In the genomic region with DNA sequence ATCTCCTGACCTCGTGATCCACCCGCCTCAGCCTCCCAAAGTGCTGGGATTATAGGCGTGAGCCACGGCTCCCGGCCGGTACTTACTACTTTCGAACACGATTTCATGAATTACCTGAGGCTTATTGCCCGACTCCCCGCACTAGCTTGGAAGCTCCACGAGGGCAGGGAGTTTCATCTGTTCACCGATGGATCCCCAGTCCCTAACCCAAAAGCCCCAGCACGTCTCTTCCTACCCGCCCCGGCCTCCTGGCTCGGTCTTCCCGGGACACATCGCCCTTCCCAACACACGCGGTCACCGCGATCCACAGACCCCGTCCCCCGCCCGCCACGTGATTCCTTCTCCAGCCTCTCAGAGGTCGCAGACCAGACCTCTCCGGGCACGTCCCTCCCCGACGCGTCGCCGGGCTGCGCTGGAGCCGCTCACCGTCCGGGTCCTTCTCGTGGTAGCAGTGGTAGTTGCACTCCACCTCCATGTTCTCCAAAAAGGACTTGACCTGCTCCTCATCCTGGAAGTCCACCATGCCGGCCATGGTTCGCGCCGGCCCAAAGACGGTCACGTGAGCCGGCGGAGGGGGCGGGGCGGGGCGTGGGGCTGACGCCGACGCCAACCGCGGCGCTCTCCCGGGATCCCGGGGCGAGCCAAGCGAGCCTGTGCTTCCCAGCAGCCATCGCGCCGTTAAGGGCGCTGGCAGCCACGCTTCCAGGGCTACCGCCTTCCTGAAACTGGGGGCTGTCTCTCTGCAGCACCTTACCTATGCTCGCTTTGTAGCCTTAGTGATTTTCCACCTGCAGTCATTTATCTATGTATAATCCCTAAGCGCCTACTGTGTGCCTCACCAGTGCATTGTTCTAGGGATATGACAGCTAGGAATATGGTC, we compare ENCODE assay signal across 8 cellular contexts. TPM values are rescaled to one million over a fixed set of nuclear protein-coding genes. Genes with fewer than 3 reads are reported as not detected.
DNase-seq lines count a peak whose midpoint lies in the region; ATAC-seq lines count a peak whose summit lies in the region.

COA7 (minus strand) TSS at position 553 of the 880 bp plus-strand sequence; CDS start at position 532, 21 bp downstream.

- ATAC-seq in HG03196 (IDR thresholded peaks at IDR 0.05; ENCODE audit: unreplicated experiment): peak; percentile 52
- ATAC-seq in activated CD4-positive, alpha-beta T cell treated with anti-CD3 and anti-CD28 coated beads for 36 hours: peak; percentile 50

- H3K4me1 Mint-ChIP-seq in activated CD4-positive, alpha-beta T cell treated with anti-CD3 and anti-CD28 coated beads for 36 hours: peaks cover 23% of the 10 kb centered on the region

- H3K27ac Mint-ChIP-seq in activated CD4-positive, alpha-beta T cell treated with anti-CD3 and anti-CD28 coated beads for 36 hours: peak within 1 kb of the TSS; percentile 89

- no peaks in the 10 kb centered on the region for H3K27me3 Mint-ChIP-seq in activated CD4-positive, alpha-beta T cell treated with anti-CD3 and anti-CD28 coated beads for 36 hours

- H3K9me3 Mint-ChIP-seq in activated CD4-positive, alpha-beta T cell treated with anti-CD3 and anti-CD28 coated beads for 36 hours (ENCODE audit: low read depth): no peaks in the 10 kb centered on the region

- CTCF ChIA-PET in activated CD4-positive, alpha-beta T cell treated with anti-CD3 and anti-CD28 coated beads for 36 hours (lab: Charles Lee): interaction anchor here (0.6 to 3.6 kb wide), 2 partner anchors 11 to 138 kb away, joined by 3 to 19 read pairs; no protein-coding TSS in a partner anchor

- H3K27ac ChIP-seq in cingulate gyrus (ENCODE audit: low read depth, low read length): peak within 1 kb of the TSS; percentile 88

- peaks cover 17% of the 10 kb centered on the region for H3K36me3 Mint-ChIP-seq in activated CD4-positive, alpha-beta T cell treated with anti-CD3 and anti-CD28 coated beads for 36 hours (ENCODE audit: low read depth)

- POLR2A ChIA-PET in activated CD4-positive, alpha-beta T cell treated with anti-CD3 and anti-CD28 coated beads for 36 hours (lab: Charles Lee): no interaction called here

- DNase-seq in SIG-M5 treated with dmso at 0.1 percent for 504 hours (lab: John Stamatoyannopoulos, UW; ENCODE audit: unreplicated experiment): peak; percentile 63
- no peak for DNase-seq in SIG-M5 (lab: John Stamatoyannopoulos, UW)
- DNase-seq in NCI-H460 (ENCODE audit: extremely low read depth, low read depth): peak; percentile 68
- DNase-seq in activated CD4-positive, alpha-beta T cell treated with anti-CD3 and anti-CD28 coated beads for 36 hours: peak; percentile 83
- DNase-seq in kidney glomerular epithelial cell (lab: John Stamatoyannopoulos, UW): peak; percentile 71
- DNase-seq in stimulated activated CD4-positive, alpha-beta T cell treated with anti-CD3 and anti-CD28 coated beads, Interleukin-15, amount 100 ng/mL, for 24 hours: peak; percentile 87

- peak within 1 kb of the TSS; percentile 93 for H3K4me3 Mint-ChIP-seq in activated CD4-positive, alpha-beta T cell treated with anti-CD3 and anti-CD28 coated beads for 36 hours

- intact Hi-C loops in activated CD4-positive, alpha-beta T cell treated with anti-CD3 and anti-CD28 coated beads for 36 hours (cut with DNase I, micrococcal nuclease): loop anchor here in 1 of 2 experiments (1.0 kb wide), 4 partner anchors 28 to 294 kb away; partner anchors contain the start of genes ORC1, PRPF38A, TUT4 and ZYG11B

RNA-seq across cellular contexts. Expression of gene COA7, which starts in this region (rescaled TPM):
- 11.5 and 15.6 TPM in 2 replicates for total RNA-seq in NCI-H460 (2014; rRNA removed; shearing (Covaris generic))
- polyA plus RNA-seq in NCI-H460 (2014; cell fraction: nucleus; rRNA removed): 16.1 and 16.8 TPM in 2 replicates
- total RNA-seq in activated CD4-positive, alpha-beta T cell treated with anti-CD3 and anti-CD28 coated beads for 36 hours: 10 to 100 TPM; 11.0 to 17.2 TPM
